ENCODE assay signal across 7 cellular contexts in the genomic region with DNA sequence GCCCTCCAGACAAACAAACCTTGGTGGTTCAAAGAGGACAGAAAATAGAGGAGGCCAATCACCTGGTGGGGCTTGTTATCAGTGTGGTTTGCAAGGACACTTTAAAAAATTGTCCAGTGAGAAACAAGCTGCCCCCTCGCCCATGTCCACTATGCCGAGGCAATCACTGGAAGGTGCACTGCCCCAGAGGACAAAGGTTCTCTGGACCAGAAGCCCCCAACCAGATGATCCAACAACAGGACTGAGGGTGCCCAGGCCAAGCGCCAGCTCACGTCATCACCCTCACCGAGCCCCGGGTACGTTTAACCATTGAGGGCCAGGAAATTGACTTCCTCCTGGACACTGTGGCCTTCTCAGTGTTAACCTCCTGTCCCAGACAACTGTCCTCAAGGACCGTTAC. TPM values are rescaled to one million over a fixed set of nuclear protein-coding genes. Genes with fewer than 3 reads are reported as not detected.
A peak's percentile ranks its signal among the peaks of the same experiment; 100 is the strongest.
DNase-seq lines count a peak whose midpoint lies in the region; ATAC-seq, FAIRE-seq and TF ChIP-seq lines count a peak whose summit lies in the region.
"Not testable (repeated sequence)": the region's sequence is repeated elsewhere in the genome, so short reads cannot be mapped to it uniquely, and the experiment has no call there.

No MANE protein-coding gene starts in this region.

- not testable (repeated sequence) for TF ChIP-seq RAD21 in HepG2 (CRISPR knock-in tag; IDR thresholded peaks at IDR 0.05)

- not testable (repeated sequence) for TF ChIP-seq POLR2A in HepG2 (IDR thresholded peaks at IDR 0.05; ENCODE audit: insufficient read depth in 1 of 2, low read depth in 2 of 2, low read length in 2 of 2)

- WGBS in endodermal cell (ENCODE audit: insufficient coverage in 1 of 2, insufficient read length in 1 of 2), 2 experiments = 90 to 95% methylated on average over 4 to 8 of the region's 8 CpGs
- 100% methylated on average over 1 of the region's 8 CpGs for WGBS in HepG2 (ENCODE audit: low lambda C conversion rate)

- peaks cover 23% of the 10 kb centered on the region for H3K9me3 Mint-ChIP-seq in endodermal cell
- not testable (repeated sequence) for H3K9me3 Mint-ChIP-seq in nephron; progenitor cell of endocrine pancreas (ENCODE audit: low read depth)

- peaks cover 17% of the 10 kb centered on the region for H3K9me3 ChIP-seq in endodermal cell (ENCODE audit: control insufficient read depth, low read length)
- not testable (repeated sequence) for H3K9me3 ChIP-seq in HepG2 (ENCODE audit: low read length); subcutaneous abdominal adipose tissue (ENCODE audit: control insufficient read depth in 5 of 5, low read length in 5 of 5)

- POLR2A ChIA-PET in HepG2 (lab: Yijun Ruan, JAX) = interaction anchor here (1.2 to 3.9 kb wide), 2 partner anchors 14 to 17 kb away, joined by 3 to 27 read pairs; a partner anchor contains a TSS

- ATAC-seq in HepG2 = not testable (repeated sequence)

- BruUV-seq in HepG2 (replicated peaks; lab: Mats Ljungman, UMichigan) = not testable (repeated sequence)

- H3K27ac Mint-ChIP-seq in endodermal cell = peak overlapping the region; percentile 64
- peak overlapping the region; percentile 86 to 99 (median 98) for H3K27ac Mint-ChIP-seq in nephron
- peak overlapping the region; percentile 52 for H3K27ac Mint-ChIP-seq in progenitor cell of endocrine pancreas

- peaks cover 30% of the 10 kb centered on the region for H3K4me1 ChIP-seq in endodermal cell (ENCODE audit: control insufficient read depth, insufficient read depth, low read length)
- peaks cover 66% of the 10 kb centered on the region for H3K4me1 ChIP-seq in HepG2 (ENCODE audit: insufficient read depth, low read length)
- H3K4me1 ChIP-seq in subcutaneous abdominal adipose tissue (ENCODE audit: control insufficient read depth in 5 of 5, insufficient read depth in 5 of 5, low read length in 5 of 5) = peaks cover 5 to 64% (median 60%) of the 10 kb centered on the region in 5 donors

- TF ChIP-seq CTCF in C4-2B (conservative IDR thresholded peaks at IDR 0.05); VCaP (conservative IDR thresholded peaks at IDR 0.05); endodermal cell (conservative IDR thresholded peaks at IDR 0.05); HepG2 (CRISPR knock-in tag; IDR thresholded peaks at IDR 0.05); nephron (IDR thresholded peaks at IDR 0.05; ENCODE audit: unreplicated experiment in 3 of 3); progenitor cell of endocrine pancreas (IDR thresholded peaks at IDR 0.05; ENCODE audit: unreplicated experiment): not testable (repeated sequence)

- not testable (repeated sequence) for FAIRE-seq in HepG2 (lab: Jason Lieb, UNC)

- H4K20me1 ChIP-seq in HepG2 (ENCODE audit: insufficient read depth, low read length) = not testable (repeated sequence)

- not testable (repeated sequence) for H3K4me2 ChIP-seq in HepG2 (ENCODE audit: low read depth, low read length)

- peaks cover 51% of the 10 kb centered on the region for H3K36me3 Mint-ChIP-seq in endodermal cell (ENCODE audit: low read depth)
- peaks cover 60% of the 10 kb centered on the region for H3K36me3 Mint-ChIP-seq in nephron (ENCODE audit: low read depth)
- H3K36me3 Mint-ChIP-seq in progenitor cell of endocrine pancreas (ENCODE audit: insufficient read depth) = peaks cover 25% of the 10 kb centered on the region

- not testable (repeated sequence) for H3K4me3 Mint-ChIP-seq in endodermal cell; nephron; progenitor cell of endocrine pancreas (ENCODE audit: low read depth)

- H3K27me3 ChIP-seq in endodermal cell (ENCODE audit: control insufficient read depth, insufficient read depth, low read length, poor library complexity, severe bottlenecking); HepG2 (ENCODE audit: control insufficient read depth in 1 of 2, insufficient read depth in 2 of 2, low read length in 2 of 2); subcutaneous abdominal adipose tissue (ENCODE audit: control insufficient read depth in 5 of 5, insufficient read depth in 4 of 5, low read length in 5 of 5): not testable (repeated sequence)

- H3K9ac ChIP-seq in endodermal cell (ENCODE audit: extremely low read depth, low read length, poor library complexity, severe bottlenecking); HepG2 (ENCODE audit: insufficient read depth, low read depth, low read length); subcutaneous abdominal adipose tissue (ENCODE audit: low read length in 5 of 5): not testable (repeated sequence)

- H3K27me3 Mint-ChIP-seq in endodermal cell (ENCODE audit: insufficient read depth); nephron (ENCODE audit: low read depth); progenitor cell of endocrine pancreas: not testable (repeated sequence)

- not testable (repeated sequence) for DNase-seq in endodermal cell; HepG2 (ENCODE audit: low spot score); progenitor cell of endocrine pancreas (ENCODE audit: low spot score, unreplicated experiment)

- H3K4me1 Mint-ChIP-seq in endodermal cell (peaks cover 65% of the 10 kb centered on the region), nephron (peaks cover 42% of the 10 kb centered on the region), progenitor cell of endocrine pancreas (ENCODE audit: low read depth) (peaks cover 42% of the 10 kb centered on the region)

- 0 out of 2 replicates have a peak overlapping the region, but pooled peaks have one; percentile 74 for H3K27ac ChIP-seq in C4-2B
- peak overlapping the region; percentile 95; the same call in 1 of the 2 replicates for H3K27ac ChIP-seq in VCaP
- not testable (repeated sequence) for H3K27ac ChIP-seq in endodermal cell (ENCODE audit: low read depth, low read length)
- H3K27ac ChIP-seq in HepG2 (ENCODE audit: extremely low read length, insufficient read depth, low read length) = peak overlapping the region; percentile 77
- H3K27ac ChIP-seq in subcutaneous abdominal adipose tissue (ENCODE audit: low read depth, low read length) = peak overlapping the region; percentile 75

- intact Hi-C loops in HepG2 (cut with micrococcal nuclease; ENCODE audit: unreplicated experiment) = loop anchor here (2.0 kb wide), 1 partner anchor 17 kb away; a partner anchor contains a TSS

- peaks cover 59% of the 10 kb centered on the region for H3K36me3 ChIP-seq in endodermal cell (ENCODE audit: control insufficient read depth, insufficient read depth, low read length)
- not testable (repeated sequence) for H3K36me3 ChIP-seq in HepG2 (replicated peaks in 1 of 2; ENCODE audit: control insufficient read depth in 1 of 2, insufficient read depth in 2 of 2, low read length in 2 of 2)
- peaks cover 4 to 22% (median 9%) of the 10 kb centered on the region in 5 donors for H3K36me3 ChIP-seq in subcutaneous abdominal adipose tissue (ENCODE audit: control insufficient read depth in 5 of 5, insufficient read depth in 5 of 5, low read length in 5 of 5)

- not testable (repeated sequence) for H3K4me3 ChIP-seq in endodermal cell (ENCODE audit: low read length); HepG2 (replicated peaks in 1 of 3; ENCODE audit: insufficient read depth in 1 of 3, low read depth in 2 of 3, low read length in 3 of 3); subcutaneous abdominal adipose tissue (ENCODE audit: low read depth in 1 of 5, low read length in 5 of 5)

- CTCF ChIA-PET in HepG2 (lab: Yijun Ruan, JAX; ENCODE audit: low intra/inter-chr PET ratio, low total read pairs) = not testable (repeated sequence)

- not testable (repeated sequence) for TF ChIP-seq EP300 in HepG2 (IDR thresholded peaks at IDR 0.05; ENCODE audit: low read depth in 2 of 2, low read length in 2 of 2); HepG2 (CRISPR knock-in tag; IDR thresholded peaks at IDR 0.05; ENCODE audit: borderline replicate concordance)

- not testable (repeated sequence) for H3K79me2 ChIP-seq in HepG2 (ENCODE audit: insufficient read depth, low read length)

- in situ Hi-C loops in HepG2 (cut with HindIII; ENCODE audit: extremely low pct_ligation_motif_present, low pct_unique_long_range_greater_than_20kb) = not testable (repeated sequence)

- H2AFZ ChIP-seq in HepG2 (ENCODE audit: low read length) = not testable (repeated sequence)

TF ChIP-seq in HepG2, 621 proteins besides CTCF, POLR2A, EP300 and RAD21 (continues in another document):
- TF ChIP-seq ZMYM4 (CRISPR knock-in tag; IDR thresholded peaks at IDR 0.05) = peak; percentile 20; the same call in 1 of the 2 replicates

RNA-seq across cellular contexts. Expression of a gene that starts 17.7 kb away (rescaled TPM):
- total RNA-seq in endodermal cell (10 to 100 TPM; 62.9 to 64.0 TPM), HepG2 (2016; rRNA removed; fragmentation: Illumina TruSeq; extraction: Trizol) (38.1 and 61.0 TPM in 2 replicates), progenitor cell of endocrine pancreas (68.3 and 72.2 TPM in 2 replicates)
- 28.6 TPM for polyA plus RNA-seq in endodermal cell (2013, experiment 1 of 2)
- polyA plus RNA-seq in endodermal cell (2013, experiment 2 of 2) = 28.2 TPM
- 2.2 and 2.4 TPM in 2 replicates for total RNA-seq in HepG2 (2016; cell fraction: cytosol; rRNA removed; fragmentation: Illumina TruSeq; extraction: Trizol; ENCODE audit: low read depth)
- 37.0 and 61.0 TPM in 2 replicates for total RNA-seq in HepG2 (2016; cell fraction: insoluble cytoplasmic fraction; rRNA removed; fragmentation: Illumina TruSeq; extraction: Trizol)
- total RNA-seq in HepG2 (2016; cell fraction: membrane; rRNA removed; fragmentation: Illumina TruSeq; extraction: Trizol) = 6.3 and 8.3 TPM in 2 replicates
- total RNA-seq in HepG2 (2016; cell fraction: nucleus; rRNA removed; fragmentation: Illumina TruSeq; extraction: Trizol) = 58.1 and 61.2 TPM in 2 replicates
- polyA plus RNA-seq in HepG2 (2011; rRNA removed) = 14.6 and 15.3 TPM in 2 replicates
- polyA plus RNA-seq in HepG2 (2011; cell fraction: cytosol; rRNA removed) = 7.0 and 10.4 TPM in 2 replicates
- 14.9 and 15.1 TPM in 2 replicates for polyA plus RNA-seq in HepG2 (2011; cell fraction: nucleus; rRNA removed)
- 32.6 and 34.3 TPM in 2 replicates for polyA plus RNA-seq in HepG2 (2012)
- polyA plus RNA-seq in HepG2 (2016; cell fraction: cytosol; fragmentation: Illumina TruSeq; extraction: Trizol; ENCODE audit: low read depth) = 0.76 and 0.83 TPM in 2 replicates
- 15.4 and 16.6 TPM in 2 replicates for polyA plus RNA-seq in HepG2 (2016; cell fraction: insoluble cytoplasmic fraction; fragmentation: Illumina TruSeq; extraction: Trizol; ENCODE audit: low read depth)
- 1.8 and 2.1 TPM in 2 replicates for polyA plus RNA-seq in HepG2 (2016; cell fraction: membrane; fragmentation: Illumina TruSeq; extraction: Trizol; ENCODE audit: low read depth)
- 39.5 TPM in 2 replicates for polyA plus RNA-seq in HepG2 (2016; cell fraction: nucleus; fragmentation: Illumina TruSeq; extraction: Trizol; ENCODE audit: insufficient read depth, low read depth)
- polyA minus RNA-seq in HepG2 (2011; rRNA and poly(A)+ RNA removed; ENCODE audit: low replicate concordance) = 12.1 and 21.7 TPM in 2 replicates
- polyA minus RNA-seq in HepG2 (2011; cell fraction: cytosol; rRNA and poly(A)+ RNA removed) = 25.1 and 25.6 TPM in 2 replicates
- 50.0 and 57.7 TPM in 2 replicates for polyA minus RNA-seq in HepG2 (2011; cell fraction: nucleus; rRNA and poly(A)+ RNA removed)
